ENCODE assay signal across 17 cellular contexts in the genomic region with DNA sequence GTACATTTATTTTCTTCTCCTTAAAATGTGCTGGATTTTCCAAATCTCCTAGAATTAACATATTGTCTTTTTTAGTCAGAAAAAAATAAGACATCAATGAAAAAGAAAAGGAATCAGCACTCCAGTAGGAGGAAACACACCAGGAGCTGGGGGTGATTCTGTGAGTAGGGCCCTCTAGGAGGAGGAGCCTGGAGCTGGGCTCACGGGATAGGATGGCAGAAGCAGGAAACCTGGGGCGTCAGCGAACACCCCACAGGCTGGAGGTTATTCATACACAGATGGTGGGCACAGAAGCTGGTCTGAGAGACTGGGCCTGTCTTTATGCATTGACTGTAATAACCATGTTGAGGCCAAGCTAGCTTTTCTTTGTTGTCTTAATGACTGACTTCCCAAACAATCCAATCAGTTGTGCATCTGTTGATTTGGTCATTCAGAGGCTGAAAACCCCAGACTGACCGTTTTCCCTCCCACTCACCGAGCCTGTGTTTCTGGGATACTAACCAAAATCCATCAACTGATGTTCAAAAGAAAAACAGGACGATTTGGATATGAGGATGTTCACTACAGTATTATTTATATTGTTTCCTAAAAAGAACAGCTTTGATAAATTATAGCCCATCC. TPM values are rescaled to one million over a fixed set of nuclear protein-coding genes. Genes with fewer than 3 reads are reported as not detected.
"Had no signal": no experiment of that assay in that cellular context is flagged by ENCODE, and none has a peak within 500 bp of the region (broad histone marks: within the 10 kb centered on the region; RNA-seq: fewer than 3 reads in every experiment).

No MANE protein-coding gene starts in this region.

- H3K4me3 Mint-ChIP-seq: activated CD8-positive, alpha-beta T cell treated with anti-CD3 and anti-CD28 coated beads, Interleukin-2, amount 10 ng/mL, durations not matched to agents 7 days and 5 days; activated naive CD8-positive, alpha-beta T cell treated with anti-CD3 and anti-CD28 coated beads, Interleukin-2, amount 10 ng/mL, durations not matched to agents 7 days and 5 days; nephron progenitor cell; stimulated activated naive CD8-positive, alpha-beta T cell treated with anti-CD3 and anti-CD28 coated beads, Interleukin-15, amount 100 ng/mL, for 72 hours had no signal

- H3K9me3 Mint-ChIP-seq: activated naive CD8-positive, alpha-beta T cell treated with anti-CD3 and anti-CD28 coated beads, Interleukin-2, amount 10 ng/mL, durations not matched to agents 7 days and 5 days; stimulated activated naive CD8-positive, alpha-beta T cell treated with anti-CD3 and anti-CD28 coated beads, Interleukin-15, amount 100 ng/mL, for 72 hours had no signal

- H3K9ac ChIP-seq: parathyroid adenoma had no signal

- H3K27me3 ChIP-seq: dorsolateral prefrontal cortex had no signal

- H2AFZ ChIP-seq: parathyroid adenoma had no signal

- H3K79me2 ChIP-seq: parathyroid adenoma had no signal

- H3K4me1 ChIP-seq: parathyroid adenoma had no signal

- H3K27ac Mint-ChIP-seq: activated CD8-positive, alpha-beta T cell treated with anti-CD3 and anti-CD28 coated beads, Interleukin-2, amount 10 ng/mL, durations not matched to agents 7 days and 5 days; activated naive CD8-positive, alpha-beta T cell treated with anti-CD3 and anti-CD28 coated beads, Interleukin-2, amount 10 ng/mL, durations not matched to agents 7 days and 5 days; nephron progenitor cell; stimulated activated naive CD8-positive, alpha-beta T cell treated with anti-CD3 and anti-CD28 coated beads, Interleukin-15, amount 100 ng/mL, for 72 hours had no signal

- H3K4me3 ChIP-seq: dorsolateral prefrontal cortex, esophagus squamous epithelium, heart right ventricle had no signal

- H3K36me3 Mint-ChIP-seq: activated naive CD8-positive, alpha-beta T cell treated with anti-CD3 and anti-CD28 coated beads, Interleukin-2, amount 10 ng/mL, durations not matched to agents 7 days and 5 days had no signal

- H3K9me3 ChIP-seq: esophagus squamous epithelium, heart right ventricle had no signal

- H3K27ac ChIP-seq: dorsolateral prefrontal cortex, esophagus squamous epithelium, heart right ventricle, parathyroid adenoma had no signal

- DNase-seq: activated CD8-positive, alpha-beta memory T cell treated with anti-CD3 and anti-CD28 coated beads, Interleukin-2, amount 50 U/mL, for 48 hours; activated CD8-positive, alpha-beta T cell treated with anti-CD3 and anti-CD28 coated beads, Interleukin-2, amount 10 ng/mL, durations not matched to agents 7 days and 5 days; activated naive CD8-positive, alpha-beta T cell treated with anti-CD3 and anti-CD28 coated beads, Interleukin-2, amount 10 ng/mL, durations not matched to agents 7 days and 5 days; aorta; dorsolateral prefrontal cortex; esophagus squamous epithelium; heart right ventricle; kidney; mesendoderm; nephron progenitor cell; stimulated activated CD4-positive, alpha-beta T cell treated with anti-CD3 and anti-CD28 coated beads, Interleukin-4, amount 100 ng/mL, for 1 hour; stimulated activated CD8-positive, alpha-beta memory T cell treated with anti-CD3 and anti-CD28 coated beads, Interleukin-4, amount 100 ng/mL, for 48 hours; stimulated activated naive CD8-positive, alpha-beta T cell treated with anti-CD3 and anti-CD28 coated beads, Interleukin-15, amount 100 ng/mL, for 72 hours; T-helper 9 cell had no signal

- ATAC-seq: activated CD8-positive, alpha-beta T cell treated with anti-CD3 and anti-CD28 coated beads, Interleukin-2, amount 10 ng/mL, durations not matched to agents 7 days and 5 days; heart right ventricle; stimulated activated naive CD8-positive, alpha-beta T cell treated with anti-CD3 and anti-CD28 coated beads, Interleukin-15, amount 100 ng/mL, for 72 hours had no signal

- H3K36me3 ChIP-seq: esophagus squamous epithelium, heart right ventricle had no signal

RNA-seq across cellular contexts. Expression of a gene that starts 53.1 kb away (rescaled TPM):
- total RNA-seq: bronchial epithelial cell, chondrocyte had no signal
